In genomic region chr16:31877876-31878642, GRCh38 we compare ENCODE assay signal across 11 cellular contexts. TPM values are rescaled to one million over a fixed set of nuclear protein-coding genes. Genes with fewer than 3 reads are reported as not detected.
DNase-seq lines count a peak whose midpoint lies in the region; ATAC-seq and TF ChIP-seq lines count a peak whose summit lies in the region.
"Had no signal": no experiment of that assay in that cellular context is flagged by ENCODE, and none has a peak within 500 bp of the region (broad histone marks: within the 10 kb centered on the region; RNA-seq: fewer than 3 reads in every experiment).

No MANE protein-coding gene starts in this region.

- peaks cover 3% of the 10 kb centered on the region for H3K27me3 Mint-ChIP-seq in activated naive CD8-positive, alpha-beta T cell treated with anti-CD3 and anti-CD28 coated beads for 36 hours

- peaks cover 64% of the 10 kb centered on the region for H3K4me1 Mint-ChIP-seq in activated naive CD8-positive, alpha-beta T cell treated with anti-CD3 and anti-CD28 coated beads for 36 hours

- peak; percentile 40 for DNase-seq in stimulated activated CD4-positive, alpha-beta T cell treated with anti-CD3 and anti-CD28 coated beads, Interleukin-4, amount 100 ng/mL, for 24 hours
- no peak for DNase-seq in stimulated activated CD4-positive, alpha-beta T cell treated with anti-CD3 and anti-CD28 coated beads, Interleukin-4, amount 100 ng/mL, for 4 hours
- DNase-seq in activated naive CD8-positive, alpha-beta T cell treated with anti-CD3 and anti-CD28 coated beads for 36 hours = no peak
- DNase-seq in upper lobe of left lung (no peak), NCI-H2171 (lab: John Stamatoyannopoulos, UW) (no peak)
- DNase-seq: islet precursor cell, NCI-H2081 treated with DMSO at 0.1 percent for 48 hours, SJCRH30 had no signal

- H3K27ac ChIP-seq in upper lobe of left lung = peak overlapping the region in 3 of 4 donors; percentile 57 to 69 (median 68)
- H3K27ac ChIP-seq: SJCRH30 had no signal

- H3K27ac Mint-ChIP-seq in activated naive CD8-positive, alpha-beta T cell treated with anti-CD3 and anti-CD28 coated beads for 36 hours = peak overlapping the region; percentile 99

- peak overlapping the region; percentile 94 for H3K4me3 Mint-ChIP-seq in activated naive CD8-positive, alpha-beta T cell treated with anti-CD3 and anti-CD28 coated beads for 36 hours

- no peak for TF ChIP-seq CTCF in upper lobe of left lung (IDR thresholded peaks at IDR 0.05)

- peaks cover 61% of the 10 kb centered on the region for H3K4me1 ChIP-seq in mucosa of stomach (ENCODE audit: control insufficient read depth, insufficient read depth, low read length)
- H3K4me1 ChIP-seq in upper lobe of left lung = peaks cover 47 to 73% (median 58%) of the 10 kb centered on the region in 4 donors
- H3K4me1 ChIP-seq: SJCRH30 had no signal

- H3K27me3 ChIP-seq in mucosa of stomach (ENCODE audit: control insufficient read depth, insufficient read depth, low read length) (no peaks in the 10 kb centered on the region), upper lobe of left lung (no peaks in the 10 kb centered on the region)
- H3K27me3 ChIP-seq: SJCRH30 had no signal

- no peak for TF ChIP-seq EP300 in upper lobe of left lung (IDR thresholded peaks at IDR 0.05)

- H3K9me3 Mint-ChIP-seq in activated naive CD8-positive, alpha-beta T cell treated with anti-CD3 and anti-CD28 coated beads for 36 hours = peaks cover 7% of the 10 kb centered on the region

- H3K36me3 ChIP-seq in mucosa of stomach (ENCODE audit: control insufficient read depth, insufficient read depth, low read length) = no peaks in the 10 kb centered on the region
- peaks cover 0 to 6% (median 3%) of the 10 kb centered on the region in 4 donors for H3K36me3 ChIP-seq in upper lobe of left lung

- H3K4me3 ChIP-seq in mucosa of stomach (ENCODE audit: low read length) = no peak overlapping the region
- H3K4me3 ChIP-seq in upper lobe of left lung = no peak overlapping the region
- H3K4me3 ChIP-seq: SJCRH30 had no signal

- peak overlapping the region; percentile 35 for H3K9ac ChIP-seq in mucosa of stomach (ENCODE audit: low read length)

- TF ChIP-seq POLR2A in upper lobe of left lung (IDR thresholded peaks at IDR 0.05) = no peak

- peaks cover 85% of the 10 kb centered on the region for H3K36me3 Mint-ChIP-seq in activated naive CD8-positive, alpha-beta T cell treated with anti-CD3 and anti-CD28 coated beads for 36 hours

- no peak for ATAC-seq in upper lobe of left lung (ENCODE audit: low FRiP score in 2 of 2)
- ATAC-seq in HG03196 (IDR thresholded peaks at IDR 0.05; ENCODE audit: unreplicated experiment) = no peak
- ATAC-seq in HG02571 (IDR thresholded peaks at IDR 0.05; ENCODE audit: unreplicated experiment) = no peak

- H3K9me3 ChIP-seq in mucosa of stomach (ENCODE audit: control insufficient read depth, low read length) = no peaks in the 10 kb centered on the region
- H3K9me3 ChIP-seq in upper lobe of left lung = no peaks in the 10 kb centered on the region

- 88% methylated on average over 9 of the region's 9 CpGs for WGBS in upper lobe of left lung, 2 donors

RNA-seq across cellular contexts. Expression of gene ZNF267, which starts 4.5 kb away (rescaled TPM):
- total RNA-seq in activated naive CD8-positive, alpha-beta T cell treated with anti-CD3 and anti-CD28 coated beads for 36 hours = 10 to 100 TPM; 82.2 to 85.6 TPM
- total RNA-seq in upper lobe of left lung = 10 to 100 TPM in 5 of 6 donors, 1 to 10 TPM in 1; 7.5 to 38.8 (median 16.8) TPM
